In the genomic region with DNA sequence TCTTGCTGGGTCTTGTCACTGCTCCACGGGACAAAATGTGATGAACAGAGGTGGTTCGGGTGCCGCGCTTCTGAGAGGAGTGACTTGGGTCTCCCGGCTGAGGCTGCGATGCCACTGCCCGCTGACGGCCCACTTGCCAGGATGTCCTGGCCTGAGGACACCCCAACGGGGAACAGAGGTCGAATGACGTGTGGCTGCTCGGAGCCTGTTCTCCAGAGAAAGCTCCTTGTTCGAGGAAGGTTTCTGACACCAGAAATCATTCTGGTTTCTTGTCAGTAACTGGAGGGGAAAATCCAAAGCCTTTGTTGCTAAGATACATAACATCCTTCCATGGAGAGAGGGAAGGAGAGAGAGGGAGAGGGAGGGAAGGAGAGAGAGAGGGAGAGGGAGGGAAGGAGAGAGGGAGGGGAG, we compare ENCODE assay signal across 18 cellular contexts.
A peak's percentile ranks its signal among the peaks of the same experiment; 100 is the strongest.
DNase-seq lines count a peak whose midpoint lies in the region; ATAC-seq lines count a peak whose summit lies in the region.
"Had no signal": no experiment of that assay in that cellular context is flagged by ENCODE, and none has a peak within 500 bp of the region (broad histone marks: within the 10 kb centered on the region; RNA-seq: fewer than 3 reads in every experiment).

No MANE protein-coding gene starts in this region.

- H3K36me3 Mint-ChIP-seq in central memory CD8-positive, alpha-beta T cell (ENCODE audit: insufficient read depth) = no peaks in the 10 kb centered on the region
- no peaks in the 10 kb centered on the region for H3K36me3 Mint-ChIP-seq in CD4-positive, alpha-beta memory T cell
- no peaks in the 10 kb centered on the region for H3K36me3 Mint-ChIP-seq in CD8-positive, alpha-beta memory T cell
- H3K36me3 Mint-ChIP-seq: activated naive CD4-positive, alpha-beta T cell treated with anti-CD3 and anti-CD28 coated beads, Interleukin-2, amount 10 ng/mL, durations not matched to agents 7 days and 5 days had no signal

- peaks cover 20% of the 10 kb centered on the region for H3K27me3 Mint-ChIP-seq in central memory CD8-positive, alpha-beta T cell
- peaks cover 8 to 18% of the 10 kb centered on the region in 2 donors for H3K27me3 Mint-ChIP-seq in CD4-positive, alpha-beta memory T cell
- peaks cover 10 to 46% of the 10 kb centered on the region in 2 donors for H3K27me3 Mint-ChIP-seq in CD8-positive, alpha-beta memory T cell

- intact Hi-C loops in posterior vena cava (cut with DNase I) = no loop called here
- intact Hi-C loops in CD4-positive, alpha-beta memory T cell (cut with micrococcal nuclease) = no loop called here

- CTCF ChIA-PET in CD4-positive, alpha-beta memory T cell (lab: Charles Lee; ENCODE audit: partially characterized antibody) = no interaction called here
- CTCF ChIA-PET in CD8-positive, alpha-beta memory T cell (lab: Charles Lee) = no interaction called here

- H3K27ac Mint-ChIP-seq in central memory CD8-positive, alpha-beta T cell (ENCODE audit: low read depth) = peak overlapping the region; percentile 83
- H3K27ac Mint-ChIP-seq in CD4-positive, alpha-beta memory T cell = no peak overlapping the region
- peak overlapping the region in 1 of 8 donors; percentile 43 for H3K27ac Mint-ChIP-seq in CD8-positive, alpha-beta memory T cell
- H3K27ac Mint-ChIP-seq: activated naive CD4-positive, alpha-beta T cell treated with anti-CD3 and anti-CD28 coated beads, Interleukin-2, amount 10 ng/mL, durations not matched to agents 7 days and 5 days; activated T-cell treated with anti-CD3 and anti-CD28 coated beads, Interleukin-2, amount 50 U/mL, for 72 hours had no signal

- peaks cover 3% of the 10 kb centered on the region; the same call in 1 of the 2 replicates for H3K9me3 ChIP-seq in HUES48 (ENCODE audit: control insufficient read depth, insufficient read depth, low read length)
- no peaks in the 10 kb centered on the region for H3K9me3 ChIP-seq in CD4-positive, alpha-beta memory T cell (ENCODE audit: control insufficient read depth in 1 of 2, low read length in 2 of 2)
- H3K9me3 ChIP-seq in CD8-positive, alpha-beta memory T cell (ENCODE audit: low read length) = no peaks in the 10 kb centered on the region
- H3K9me3 ChIP-seq: suprapubic skin had no signal

- no peak for ATAC-seq in central memory CD8-positive, alpha-beta T cell (replicated peaks; ENCODE audit: extremely low read depth, poor library complexity, severe bottlenecking)
- ATAC-seq: activated T-cell treated with anti-CD3 and anti-CD28 coated beads, Interleukin-2, amount 50 U/mL, for 72 hours had no signal

- H3K4me1 ChIP-seq in HUES48 (ENCODE audit: control insufficient read depth, insufficient read depth, low read length) = peaks cover 16% of the 10 kb centered on the region
- H3K4me1 ChIP-seq in CD4-positive, alpha-beta memory T cell (ENCODE audit: insufficient read depth, low read length) = no peaks in the 10 kb centered on the region
- H3K4me1 ChIP-seq in CD8-positive, alpha-beta memory T cell (ENCODE audit: insufficient read depth, low read length) = no peaks in the 10 kb centered on the region

- H3K4me1 Mint-ChIP-seq in central memory CD8-positive, alpha-beta T cell = no peaks in the 10 kb centered on the region
- H3K4me1 Mint-ChIP-seq in CD4-positive, alpha-beta memory T cell = peaks cover 0 to 16% (median 9%) of the 10 kb centered on the region in 4 donors
- H3K4me1 Mint-ChIP-seq in CD8-positive, alpha-beta memory T cell = peaks cover 0 to 8% (median 5%) of the 10 kb centered on the region in 3 donors

- no peaks in the 10 kb centered on the region for H3K36me3 ChIP-seq in HUES48 (ENCODE audit: control insufficient read depth, insufficient read depth, low read length)
- no peaks in the 10 kb centered on the region for H3K36me3 ChIP-seq in CD4-positive, alpha-beta memory T cell (ENCODE audit: insufficient read depth, low read length)
- H3K36me3 ChIP-seq in CD8-positive, alpha-beta memory T cell (ENCODE audit: insufficient read depth, low read length) = no peaks in the 10 kb centered on the region
- H3K36me3 ChIP-seq: suprapubic skin had no signal

- H3K27me3 ChIP-seq in HUES48 (ENCODE audit: control insufficient read depth, insufficient read depth, low read length) (no peaks in the 10 kb centered on the region), layer of hippocampus (ENCODE audit: control insufficient read depth, insufficient read depth, low read length) (no peaks in the 10 kb centered on the region)
- no peaks in the 10 kb centered on the region for H3K27me3 ChIP-seq in CD4-positive, alpha-beta memory T cell (ENCODE audit: insufficient read depth, low read length)
- no peaks in the 10 kb centered on the region for H3K27me3 ChIP-seq in CD8-positive, alpha-beta memory T cell (ENCODE audit: insufficient read depth, low read length, poor library complexity, severe bottlenecking)
- H3K27me3 ChIP-seq: suprapubic skin had no signal

- H3K4me3 Mint-ChIP-seq in central memory CD8-positive, alpha-beta T cell = no peak overlapping the region
- peak overlapping the region in 1 of 8 donors; percentile 15 for H3K4me3 Mint-ChIP-seq in CD4-positive, alpha-beta memory T cell
- no peak overlapping the region for H3K4me3 Mint-ChIP-seq in CD8-positive, alpha-beta memory T cell
- H3K4me3 Mint-ChIP-seq: activated naive CD4-positive, alpha-beta T cell treated with anti-CD3 and anti-CD28 coated beads, Interleukin-2, amount 10 ng/mL, durations not matched to agents 7 days and 5 days; activated T-cell treated with anti-CD3 and anti-CD28 coated beads, Interleukin-2, amount 50 U/mL, for 72 hours had no signal

- H3K27ac ChIP-seq in HUES48 (ENCODE audit: low read depth, low read length) (peak overlapping the region; percentile 23), layer of hippocampus (ENCODE audit: low read depth, low read length) (peak overlapping the region; percentile 69)
- H3K27ac ChIP-seq in CD4-positive, alpha-beta memory T cell (ENCODE audit: low read depth, low read length) = no peak overlapping the region
- H3K27ac ChIP-seq in CD8-positive, alpha-beta memory T cell (ENCODE audit: low read depth, low read length) = no peak overlapping the region
- H3K27ac ChIP-seq: suprapubic skin had no signal

- no peak for DNase-seq in central memory CD8-positive, alpha-beta T cell (ENCODE audit: low spot score in 2 of 2)
- peak; percentile 70 for DNase-seq in posterior vena cava (ENCODE audit: low spot score)
- no peak for DNase-seq in CD4-positive, alpha-beta memory T cell
- no peak for DNase-seq in NCI-H2196 (lab: John Stamatoyannopoulos, UW; ENCODE audit: unreplicated experiment)
- no peak for DNase-seq in CD8-positive, alpha-beta memory T cell
- DNase-seq in NCI-H1694 treated with DMSO at 0.1 percent for 48 hours (lab: John Stamatoyannopoulos, UW) = no peak
- DNase-seq: activated naive CD4-positive, alpha-beta T cell treated with anti-CD3 and anti-CD28 coated beads, Interleukin-2, amount 10 ng/mL, durations not matched to agents 7 days and 5 days; activated T-cell treated with anti-CD3 and anti-CD28 coated beads, Interleukin-2, amount 50 U/mL, for 72 hours; DMS153; GDM1; hippocampal formation; kidney; MM.1S; NCI-H1436 treated with DMSO at 0.1 percent for 48 hours; SW 1271 had no signal

- POLR2A ChIA-PET in CD4-positive, alpha-beta memory T cell (lab: Charles Lee; ENCODE audit: partially characterized antibody) = no interaction called here
- POLR2A ChIA-PET in CD8-positive, alpha-beta memory T cell (lab: Charles Lee) = no interaction called here

- no peaks in the 10 kb centered on the region for H3K9me3 Mint-ChIP-seq in central memory CD8-positive, alpha-beta T cell
- no peaks in the 10 kb centered on the region for H3K9me3 Mint-ChIP-seq in CD4-positive, alpha-beta memory T cell
- H3K9me3 Mint-ChIP-seq in CD8-positive, alpha-beta memory T cell = no peaks in the 10 kb centered on the region
- H3K9me3 Mint-ChIP-seq: activated naive CD4-positive, alpha-beta T cell treated with anti-CD3 and anti-CD28 coated beads, Interleukin-2, amount 10 ng/mL, durations not matched to agents 7 days and 5 days; activated T-cell treated with anti-CD3 and anti-CD28 coated beads, Interleukin-2, amount 50 U/mL, for 72 hours had no signal

- no peak overlapping the region for H3K4me3 ChIP-seq in HUES48 (ENCODE audit: low read depth, low read length)
- no peak overlapping the region for H3K4me3 ChIP-seq in CD4-positive, alpha-beta memory T cell (ENCODE audit: low read length in 2 of 2)
- H3K4me3 ChIP-seq in CD8-positive, alpha-beta memory T cell (ENCODE audit: low read length) = no peak overlapping the region
- H3K4me3 ChIP-seq: suprapubic skin had no signal

- H3K9ac ChIP-seq in HUES48 (ENCODE audit: low read depth, low read length) = no peak overlapping the region

Comparison
In these comparisons a context has a peak if more than half of its experiments do, and no peak if none do; other contexts are left out.
1. H3K27ac ChIP-seq: peak in HUES48 (single experiment) and layer of hippocampus (single experiment); none in CD4-positive, alpha-beta memory T cell (single experiment) and CD8-positive, alpha-beta memory T cell (single experiment).